In genomic region chr19:82864-83263, GRCh38 we compare ENCODE assay signal across 5 cellular contexts. TPM values are rescaled to one million over a fixed set of nuclear protein-coding genes. Genes with fewer than 3 reads are reported as not detected.
"Had no signal": no experiment of that assay in that cellular context is flagged by ENCODE, and none has a peak within 500 bp of the region (broad histone marks: within the 10 kb centered on the region; RNA-seq: fewer than 3 reads in every experiment).

No MANE protein-coding gene starts in this region.

RNA-seq across cellular contexts. Expression of gene OR4F17, which starts 24.0 kb away (rescaled TPM):
- total RNA-seq: HepG2, HT-29, HT1080, IMR-90 had no signal
- polyA plus RNA-seq: HepG2, IgD-negative memory B cell, IMR-90 had no signal
